ENCODE assay signal across 28 cellular contexts in genomic region chr16:50752481-50753235, GRCh38. TPM values are rescaled to one million over a fixed set of nuclear protein-coding genes. Genes with fewer than 3 reads are reported as not detected.
DNase-seq lines count a peak whose midpoint lies in the region; ATAC-seq and TF ChIP-seq lines count a peak whose summit lies in the region.
"Had no signal": no experiment of that assay in that cellular context is flagged by ENCODE, and none has a peak within 500 bp of the region (broad histone marks: within the 10 kb centered on the region; RNA-seq: fewer than 3 reads in every experiment).

No MANE protein-coding gene starts in this region.

- H3K36me3 Mint-ChIP-seq in activated CD4-positive, alpha-beta T cell treated with anti-CD3 and anti-CD28 coated beads for 36 hours (ENCODE audit: low read depth) = peaks cover 45% of the 10 kb centered on the region
- peaks cover 67% of the 10 kb centered on the region for H3K36me3 Mint-ChIP-seq in stimulated activated naive CD8-positive, alpha-beta T cell treated with anti-CD3 and anti-CD28 coated beads, Interleukin-15, Interleukin-2, amounts not matched to agents 100 ng/mL and 50 ng/mL, for 24 hours (ENCODE audit: low read depth)
- peaks cover 44% of the 10 kb centered on the region for H3K36me3 Mint-ChIP-seq in activated naive CD8-positive, alpha-beta T cell treated with anti-CD3 and anti-CD28 coated beads, Interleukin-2, amount 50 U/mL, for 24 hours (ENCODE audit: low read depth)

- peak overlapping the region; percentile 76 for H3K27ac Mint-ChIP-seq in activated CD4-positive, alpha-beta T cell treated with anti-CD3 and anti-CD28 coated beads for 36 hours
- H3K27ac Mint-ChIP-seq in stimulated activated naive CD8-positive, alpha-beta T cell treated with anti-CD3 and anti-CD28 coated beads, Interleukin-15, Interleukin-2, amounts not matched to agents 100 ng/mL and 50 ng/mL, for 24 hours = peak overlapping the region; percentile 43
- H3K27ac Mint-ChIP-seq in activated naive CD8-positive, alpha-beta T cell treated with anti-CD3 and anti-CD28 coated beads, Interleukin-2, amount 50 U/mL, for 24 hours = peak overlapping the region; percentile 53

- in situ Hi-C loops in GM13977 (cut with MboI; ENCODE audit: low pct_unique_long_range_greater_than_20kb, low sequenced_read_pairs, unreplicated experiment) = no loop called here

- POLR2A ChIA-PET in activated CD4-positive, alpha-beta T cell treated with anti-CD3 and anti-CD28 coated beads for 36 hours (lab: Charles Lee) = no interaction called here

- ATAC-seq in activated CD4-positive, alpha-beta T cell treated with anti-CD3 and anti-CD28 coated beads for 36 hours = peak; percentile 64
- ATAC-seq in stimulated activated naive CD8-positive, alpha-beta T cell treated with anti-CD3 and anti-CD28 coated beads, Interleukin-15, Interleukin-2, amounts not matched to agents 100 U/mL and 50 U/mL, for 24 hours = no peak
- peak; percentile 36 for ATAC-seq in activated naive CD8-positive, alpha-beta T cell treated with anti-CD3 and anti-CD28 coated beads, Interleukin-2, amount 50 U/mL, for 24 hours
- no peak for ATAC-seq in GM21576 (IDR thresholded peaks at IDR 0.05; ENCODE audit: unreplicated experiment)
- ATAC-seq: Right ventricle myocardium inferior, SK-N-SH treated with all-trans-retinoic acid at 6 μM for 48 hours had no signal

- peaks cover 2% of the 10 kb centered on the region for H3K9me3 Mint-ChIP-seq in activated CD4-positive, alpha-beta T cell treated with anti-CD3 and anti-CD28 coated beads for 36 hours (ENCODE audit: low read depth)
- H3K9me3 Mint-ChIP-seq in stimulated activated naive CD8-positive, alpha-beta T cell treated with anti-CD3 and anti-CD28 coated beads, Interleukin-15, Interleukin-2, amounts not matched to agents 100 ng/mL and 50 ng/mL, for 24 hours = no peaks in the 10 kb centered on the region
- H3K9me3 Mint-ChIP-seq in activated naive CD8-positive, alpha-beta T cell treated with anti-CD3 and anti-CD28 coated beads, Interleukin-2, amount 50 U/mL, for 24 hours = no peaks in the 10 kb centered on the region
- H3K9me3 Mint-ChIP-seq: IgD-negative memory B cell had no signal

- CTCF ChIA-PET in activated CD4-positive, alpha-beta T cell treated with anti-CD3 and anti-CD28 coated beads for 36 hours (lab: Charles Lee) = interaction anchor here (1.0 to 10.7 kb wide), 4 partner anchors 13 to 81 kb away, joined by 3 to 298 read pairs (median 21); no protein-coding TSS in a partner anchor

- TF ChIP-seq CTCF in GM13977 (IDR thresholded peaks at IDR 0.05; ENCODE audit: extremely low read depth, insufficient read depth, missing control alignments) = no peak

- peak overlapping the region; percentile 3 for H3K4me3 Mint-ChIP-seq in activated CD4-positive, alpha-beta T cell treated with anti-CD3 and anti-CD28 coated beads for 36 hours
- peak overlapping the region; percentile 18 for H3K4me3 Mint-ChIP-seq in stimulated activated naive CD8-positive, alpha-beta T cell treated with anti-CD3 and anti-CD28 coated beads, Interleukin-15, Interleukin-2, amounts not matched to agents 100 ng/mL and 50 ng/mL, for 24 hours
- no peak overlapping the region for H3K4me3 Mint-ChIP-seq in activated naive CD8-positive, alpha-beta T cell treated with anti-CD3 and anti-CD28 coated beads, Interleukin-2, amount 50 U/mL, for 24 hours

- peaks cover 69% of the 10 kb centered on the region for H3K4me1 Mint-ChIP-seq in activated CD4-positive, alpha-beta T cell treated with anti-CD3 and anti-CD28 coated beads for 36 hours
- H3K4me1 Mint-ChIP-seq in stimulated activated naive CD8-positive, alpha-beta T cell treated with anti-CD3 and anti-CD28 coated beads, Interleukin-15, Interleukin-2, amounts not matched to agents 100 ng/mL and 50 ng/mL, for 24 hours (ENCODE audit: low read depth) = peaks cover 75% of the 10 kb centered on the region
- H3K4me1 Mint-ChIP-seq in activated naive CD8-positive, alpha-beta T cell treated with anti-CD3 and anti-CD28 coated beads, Interleukin-2, amount 50 U/mL, for 24 hours = peaks cover 67% of the 10 kb centered on the region

- intact Hi-C loops in activated CD4-positive, alpha-beta T cell treated with anti-CD3 and anti-CD28 coated beads for 36 hours (cut with DNase I, micrococcal nuclease) = no loop called here

- H3K27me3 Mint-ChIP-seq in activated CD4-positive, alpha-beta T cell treated with anti-CD3 and anti-CD28 coated beads for 36 hours = no peaks in the 10 kb centered on the region
- no peaks in the 10 kb centered on the region for H3K27me3 Mint-ChIP-seq in stimulated activated naive CD8-positive, alpha-beta T cell treated with anti-CD3 and anti-CD28 coated beads, Interleukin-15, Interleukin-2, amounts not matched to agents 100 ng/mL and 50 ng/mL, for 24 hours
- no peaks in the 10 kb centered on the region for H3K27me3 Mint-ChIP-seq in activated naive CD8-positive, alpha-beta T cell treated with anti-CD3 and anti-CD28 coated beads, Interleukin-2, amount 50 U/mL, for 24 hours
- H3K27me3 Mint-ChIP-seq: IgD-negative memory B cell had no signal

- no peak for DNase-seq in activated CD4-positive, alpha-beta T cell treated with anti-CD3 and anti-CD28 coated beads for 36 hours
- no peak for DNase-seq in activated CD4-positive, alpha-beta T cell treated with anti-CD3 and anti-CD28 coated beads for 1 hour
- DNase-seq in stimulated activated naive CD8-positive, alpha-beta T cell treated with anti-CD3 and anti-CD28 coated beads, Interleukin-15, Interleukin-2, amounts not matched to agents 100 U/mL and 50 U/mL, for 24 hours = no peak
- DNase-seq in activated naive CD8-positive, alpha-beta T cell treated with anti-CD3 and anti-CD28 coated beads, Interleukin-2, amount 50 U/mL, for 24 hours = no peak
- no peak for DNase-seq in foreskin melanocyte
- DNase-seq in GM13977 (ENCODE audit: low spot score) = no peak
- DNase-seq: 8988T; cerebellar nuclear complex; dermis blood vessel endothelial cell; foreskin fibroblast; GOT3; head of caudate nucleus; islet precursor cell; left ventricle myocardium inferior; NCI-H146; NCI-H345; PC-9; posterior cingulate gyrus; small intestine; stimulated activated naive CD4-positive, alpha-beta T cell treated with Interleukin-2 at 50 U/mL for 16 hours; T-helper 9 cell; testis; WERI-Rb-1 had no signal

RNA-seq across cellular contexts. Expression of gene CYLD, which starts 10.8 kb away (rescaled TPM):
- total RNA-seq in activated CD4-positive, alpha-beta T cell treated with anti-CD3 and anti-CD28 coated beads for 36 hours = 10 to 100 TPM; 72.4 to 92.8 TPM

RNA-seq across cellular contexts. Expression of gene NOD2, which starts 59.3 kb away (rescaled TPM):
- 1 to 10 TPM; 6.6 to 9.3 TPM for total RNA-seq in activated CD4-positive, alpha-beta T cell treated with anti-CD3 and anti-CD28 coated beads for 36 hours

Comparison
In these comparisons a context has a peak if more than half of its experiments do, and no peak if none do; other contexts are left out.
1. ATAC-seq: peak in activated CD4-positive, alpha-beta T cell treated with anti-CD3 and anti-CD28 coated beads for 36 hours (single experiment) and activated naive CD8-positive, alpha-beta T cell treated with anti-CD3 and anti-CD28 coated beads, Interleukin-2, amount 50 U/mL, for 24 hours (single experiment); none in stimulated activated naive CD8-positive, alpha-beta T cell treated with anti-CD3 and anti-CD28 coated beads, Interleukin-15, Interleukin-2, amounts not matched to agents 100 U/mL and 50 U/mL, for 24 hours (single experiment) and GM21576 (single experiment).
2. Peak in every context shown above with its lines, with median percentiles within 50 percentile points of each other: H3K27ac Mint-ChIP-seq.